11 cellular contexts compared by ENCODE assay signal in the genomic region with DNA sequence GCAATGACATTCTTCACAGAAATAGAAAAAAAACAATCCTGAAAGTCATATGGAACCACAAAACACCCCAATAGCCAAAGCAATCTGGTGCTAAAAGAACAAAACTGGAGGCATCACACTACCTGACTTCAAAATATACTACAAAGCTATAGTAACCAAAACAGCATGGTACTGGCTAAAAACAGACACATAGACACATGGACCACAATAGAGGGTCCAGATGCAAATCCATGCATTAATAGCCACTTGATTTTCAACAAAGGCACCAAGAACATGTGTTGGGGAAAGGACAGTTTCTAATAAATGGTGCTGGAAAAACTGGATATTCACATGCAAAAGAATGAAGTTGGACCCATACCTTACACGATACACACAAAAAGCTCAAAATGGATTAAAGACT. TPM values are rescaled to one million over a fixed set of nuclear protein-coding genes. Genes with fewer than 3 reads are reported as not detected.
"Had no signal": no experiment of that assay in that cellular context is flagged by ENCODE, and none has a peak within 500 bp of the region (broad histone marks: within the 10 kb centered on the region; RNA-seq: fewer than 3 reads in every experiment).

No MANE protein-coding gene starts in this region.

- H3K9ac ChIP-seq: KMS-11 had no signal

- DNase-seq: H9, HCEC 1CT, HFFc6, IMR-90, KBM-7 had no signal

- H3K4me3 ChIP-seq: GM23338 had no signal

- H2AFZ ChIP-seq: GM23338 had no signal

- ATAC-seq: GM23338 had no signal

- FAIRE-seq: H1, H54 had no signal

- H3K27ac ChIP-seq: HL-60, KMS-11 had no signal

- H3K4me2 ChIP-seq: GM23338, KMS-11 had no signal

RNA-seq across cellular contexts. Expression of a gene that starts 27.9 kb away (rescaled TPM):
- total RNA-seq: HFFc6, HT1080 had no signal
- polyA plus RNA-seq: GM23338 had no signal
